ENCODE assay signal across 22 cellular contexts in the genomic region with DNA sequence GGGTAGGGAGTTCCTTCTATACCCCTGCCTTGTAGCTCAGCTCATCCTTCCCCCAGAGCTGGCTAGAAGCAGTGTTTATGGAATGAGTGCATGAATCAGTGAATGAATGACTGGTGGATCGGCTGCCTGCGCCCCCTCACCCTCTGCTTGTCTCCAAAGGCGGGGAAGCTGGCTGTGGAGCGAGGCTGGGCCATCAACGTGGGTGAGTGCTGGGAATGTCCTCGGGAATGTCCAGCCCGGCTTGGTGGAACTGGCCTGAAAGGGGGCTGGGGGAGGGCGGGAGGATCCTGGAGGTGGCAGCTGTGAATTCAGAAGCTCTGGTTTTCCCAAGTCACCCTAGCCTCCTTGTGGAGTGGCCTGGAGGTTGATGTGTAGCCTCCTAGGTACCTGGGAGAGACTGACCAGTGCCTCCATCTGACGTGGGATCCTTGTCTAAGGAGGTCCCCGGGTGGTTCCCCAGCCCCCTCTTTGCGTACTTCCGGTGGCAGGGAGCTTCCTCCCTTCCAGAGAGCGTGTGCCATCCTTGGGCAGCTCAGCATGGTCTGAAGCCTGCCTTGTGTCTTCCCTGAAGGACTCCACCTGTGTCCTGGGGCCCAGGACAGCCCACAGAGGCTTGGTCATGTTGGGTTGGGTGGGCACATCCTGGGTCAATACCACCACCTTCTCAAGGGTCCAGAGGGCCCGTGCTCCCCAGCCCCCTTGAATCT. TPM values are rescaled to one million over a fixed set of nuclear protein-coding genes. Genes with fewer than 3 reads are reported as not detected.
"Had no signal": no experiment of that assay in that cellular context is flagged by ENCODE, and none has a peak within 500 bp of the region (broad histone marks: within the 10 kb centered on the region; RNA-seq: fewer than 3 reads in every experiment).

No MANE protein-coding gene starts in this region.

- H3K9me3 ChIP-seq: mucosa of descending colon, stomach, testis, upper lobe of left lung had no signal

- ATAC-seq: activated CD8-positive, alpha-beta memory T cell treated with anti-CD3 and anti-CD28 coated beads, Interleukin-2, amount 10 ng/mL, durations not matched to agents 7 days and 5 days; mucosa of descending colon; naive thymus-derived CD8-positive, alpha-beta T cell; stimulated activated effector memory CD8-positive, alpha-beta T cell treated with anti-CD3 and anti-CD28 coated beads, Interleukin-12 subunit alpha, Interleukin-12 subunit beta, amount 100 ng/mL, for 72 hours had no signal

- DNase-seq: activated CD4-positive, alpha-beta memory T cell treated with anti-CD3 and anti-CD28 coated beads, Interleukin-2, amount 10 ng/mL, durations not matched to agents 7 days and 5 days; activated CD4-positive, alpha-beta T cell treated with anti-CD3 and anti-CD28 coated beads for 48 hours; activated CD4-positive, CD25-positive, alpha-beta regulatory T cell; activated CD8-positive, alpha-beta memory T cell treated with anti-CD3 and anti-CD28 coated beads, Interleukin-2, amount 10 ng/mL, durations not matched to agents 7 days and 5 days; activated naive CD8-positive, alpha-beta T cell treated with anti-CD3 and anti-CD28 coated beads for 36 hours; central memory CD4-positive, alpha-beta T cell; erythroblast; foreskin melanocyte; glutamatergic neuron; mesenchymal stem cell; retina; stimulated activated CD4-positive, alpha-beta T cell treated with anti-CD3 and anti-CD28 coated beads, Interleukin-15, amount 100 ng/mL, for 24 hours; stimulated activated CD4-positive, alpha-beta T cell treated with anti-CD3 and anti-CD28 coated beads, Interleukin-4, amount 100 ng/mL, for 24 hours; stomach; T-helper 1 cell; T-helper 9 cell; testis; upper lobe of left lung had no signal

- H3K27me3 ChIP-seq: stomach, testis, upper lobe of left lung had no signal

- H3K27ac ChIP-seq: coronary artery, stomach, testis, upper lobe of left lung had no signal

- H3K4me3 ChIP-seq: coronary artery, mucosa of descending colon, stomach, testis, upper lobe of left lung had no signal

RNA-seq across cellular contexts. Expression of a gene that starts 50.4 kb away (rescaled TPM):
- total RNA-seq: activated CD4-positive, alpha-beta memory T cell treated with anti-CD3 and anti-CD28 coated beads, Interleukin-2, amount 10 ng/mL, durations not matched to agents 7 days and 5 days had no signal
